Comparison of ENCODE assay signal across 27 cellular contexts in the genomic region with DNA sequence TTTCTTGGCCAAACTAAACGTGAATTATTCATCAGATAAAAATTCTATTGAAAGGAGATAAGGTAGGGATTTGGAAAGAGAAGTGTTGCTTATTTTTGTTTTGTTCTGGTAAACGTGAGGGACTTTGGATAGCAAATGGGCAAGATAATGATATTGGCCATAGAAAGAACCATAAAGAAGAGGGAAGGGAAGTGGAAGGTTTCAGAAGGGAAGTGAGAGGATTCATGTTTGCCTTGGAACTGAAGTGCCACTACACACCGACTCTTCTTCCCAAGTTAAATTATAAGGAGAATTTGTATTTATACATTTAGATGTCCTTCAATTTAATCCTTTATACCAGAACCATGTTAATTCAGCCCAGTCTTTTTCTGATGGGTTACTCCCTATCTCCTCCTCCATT. TPM values are rescaled to one million over a fixed set of nuclear protein-coding genes. Genes with fewer than 3 reads are reported as not detected.
"Had no signal": no experiment of that assay in that cellular context is flagged by ENCODE, and none has a peak within 500 bp of the region (broad histone marks: within the 10 kb centered on the region; RNA-seq: fewer than 3 reads in every experiment).

No MANE protein-coding gene starts in this region.

- DNase-seq: activated B cell treated with CpG ODN at 0.5 μM for 24 hours; activated CD4-positive, alpha-beta T cell treated with anti-CD3 and anti-CD28 coated beads, Interleukin-2, amount 50 U/mL, for 1 hour; activated CD8-positive, alpha-beta T cell treated with anti-CD3 and anti-CD28 coated beads for 36 hours; activated naive CD8-positive, alpha-beta T cell treated with anti-CD3 and anti-CD28 coated beads, Interleukin-2, amount 50 U/mL, for 24 hours; activated T-cell treated with anti-CD3 and anti-CD28 coated beads, Interleukin-2, amount 50 U/mL, for 48 hours; amygdala; central memory CD4-positive, alpha-beta T cell; foreskin fibroblast; heart right ventricle; midbrain; naive thymus-derived CD4-positive, alpha-beta T cell; nucleus accumbens; pancreas; right cardiac atrium; spleen; stimulated activated naive CD4-positive, alpha-beta T cell treated with Interleukin-2 at 50 U/mL for 16 hours; T1000 had no signal

- H3K27ac ChIP-seq: breast epithelium, heart right ventricle, pancreas, tibial nerve had no signal

- H3K9me3 ChIP-seq: pancreas had no signal

- H3K4me3 ChIP-seq: breast epithelium, heart right ventricle, pancreas, spleen, tibial nerve had no signal

- H3K36me3 ChIP-seq: breast epithelium, heart right ventricle, pancreas, spleen, tibial nerve had no signal

- H3K27me3 ChIP-seq: breast epithelium, heart right ventricle, pancreas, spleen, tibial nerve had no signal

- H3K4me3 Mint-ChIP-seq: activated B cell treated with CpG ODN at 0.5 μM for 24 hours; activated CD8-positive, alpha-beta T cell treated with anti-CD3 and anti-CD28 coated beads for 36 hours; activated naive CD4-positive, alpha-beta T cell treated with anti-CD3 and anti-CD28 coated beads, Interleukin-2, amount 50 U/mL, for 24 hours; activated naive CD8-positive, alpha-beta T cell treated with anti-CD3 and anti-CD28 coated beads, Interleukin-2, amount 50 U/mL, for 24 hours; memory B cell; naive thymus-derived CD4-positive, alpha-beta T cell had no signal

- H3K4me1 ChIP-seq: breast epithelium, heart right ventricle, pancreas, spleen, tibial nerve had no signal

- H3K27me3 Mint-ChIP-seq: activated B cell treated with CpG ODN at 0.5 μM for 24 hours; activated CD8-positive, alpha-beta T cell treated with anti-CD3 and anti-CD28 coated beads for 36 hours; activated naive CD4-positive, alpha-beta T cell treated with anti-CD3 and anti-CD28 coated beads, Interleukin-2, amount 50 U/mL, for 24 hours; activated naive CD8-positive, alpha-beta T cell treated with anti-CD3 and anti-CD28 coated beads, Interleukin-2, amount 50 U/mL, for 24 hours; naive thymus-derived CD4-positive, alpha-beta T cell had no signal

- H3K27ac Mint-ChIP-seq: activated B cell treated with CpG ODN at 0.5 μM for 24 hours; activated CD8-positive, alpha-beta T cell treated with anti-CD3 and anti-CD28 coated beads for 36 hours; activated naive CD4-positive, alpha-beta T cell treated with anti-CD3 and anti-CD28 coated beads, Interleukin-2, amount 50 U/mL, for 24 hours; activated naive CD8-positive, alpha-beta T cell treated with anti-CD3 and anti-CD28 coated beads, Interleukin-2, amount 50 U/mL, for 24 hours; activated T-helper 2 cell treated with anti-CD3 and anti-CD28 coated beads, Interferon-gamma antibody, Interleukin-2, Interleukin-4, amounts not matched to agents 10 μg/mL and 5 μg/mL and 100 μg/mL, durations not matched to agents 14 hours and 24 hours and 36 hours; memory B cell; naive thymus-derived CD4-positive, alpha-beta T cell had no signal

- H3K36me3 Mint-ChIP-seq: activated naive CD4-positive, alpha-beta T cell treated with anti-CD3 and anti-CD28 coated beads, Interleukin-2, amount 50 U/mL, for 24 hours; memory B cell; naive thymus-derived CD4-positive, alpha-beta T cell had no signal

- H3K4me1 Mint-ChIP-seq: activated B cell treated with CpG ODN at 0.5 μM for 24 hours; activated naive CD4-positive, alpha-beta T cell treated with anti-CD3 and anti-CD28 coated beads, Interleukin-2, amount 50 U/mL, for 24 hours; activated naive CD8-positive, alpha-beta T cell treated with anti-CD3 and anti-CD28 coated beads, Interleukin-2, amount 50 U/mL, for 24 hours; memory B cell; naive thymus-derived CD4-positive, alpha-beta T cell had no signal

- ATAC-seq: activated CD8-positive, alpha-beta T cell treated with anti-CD3 and anti-CD28 coated beads for 36 hours; activated naive CD8-positive, alpha-beta T cell treated with anti-CD3 and anti-CD28 coated beads, Interleukin-2, amount 50 U/mL, for 24 hours; heart right ventricle; naive thymus-derived CD4-positive, alpha-beta T cell; pancreas; right cardiac atrium had no signal

RNA-seq across cellular contexts. Expression of a gene that starts 42.1 kb away (rescaled TPM):
- total RNA-seq: activated B cell treated with CpG ODN at 0.5 μM for 24 hours; activated CD8-positive, alpha-beta T cell treated with anti-CD3 and anti-CD28 coated beads for 36 hours; activated T-helper 2 cell treated with anti-CD3 and anti-CD28 coated beads, Interferon-gamma antibody, Interleukin-2, Interleukin-4, amounts not matched to agents 10 μg/mL and 5 μg/mL and 100 μg/mL, durations not matched to agents 14 hours and 24 hours and 36 hours; breast epithelium; endothelial cell of umbilical vein; heart right ventricle; kidney epithelial cell; lower leg skin; naive thymus-derived CD4-positive, alpha-beta T cell; pancreas; right cardiac atrium; spleen; temporal lobe; tibial nerve; ureter had no signal
